ENCODE assay signal across 24 cellular contexts in genomic region chr17:15422392-15422957, GRCh38. TPM values are rescaled to one million over a fixed set of nuclear protein-coding genes. Genes with fewer than 3 reads are reported as not detected.
DNase-seq lines count a peak whose midpoint lies in the region; ATAC-seq and TF ChIP-seq lines count a peak whose summit lies in the region.
"Had no signal": no experiment of that assay in that cellular context is flagged by ENCODE, and none has a peak within 500 bp of the region (broad histone marks: within the 10 kb centered on the region; RNA-seq: fewer than 3 reads in every experiment).

No MANE protein-coding gene starts in this region.

- TF ChIP-seq CTCF in chondrocyte (IDR thresholded peaks at IDR 0.05) (no peak), progenitor cell of endocrine pancreas (IDR thresholded peaks at IDR 0.05; ENCODE audit: unreplicated experiment) (no peak)

- H3K27ac Mint-ChIP-seq in activated naive CD4-positive, alpha-beta T cell treated with anti-CD3 and anti-CD28 coated beads, Interleukin-2, amount 50 U/mL, for 24 hours = peak overlapping the region; percentile 14
- H3K27ac Mint-ChIP-seq in chondrocyte (ENCODE audit: unreplicated experiment) (peak overlapping the region; percentile 1), progenitor cell of endocrine pancreas (peak overlapping the region; percentile 60)
- no peak overlapping the region for H3K27ac Mint-ChIP-seq in activated T-helper 1 cell treated with anti-CD3 and anti-CD28 coated beads, Interleukin-12 subunit alpha, Interleukin-12 subunit beta, Interleukin-2, Interleukin-4 antibody, amounts not matched to agents 30 ng/mL and 10 ng/mL and 1 ng/mL, durations not matched to agents 14 hours and 24 hours and 36 hours
- H3K27ac Mint-ChIP-seq: CD4-positive, alpha-beta memory T cell; H9; HFFc6 had no signal

- H3K36me3 Mint-ChIP-seq in activated naive CD4-positive, alpha-beta T cell treated with anti-CD3 and anti-CD28 coated beads, Interleukin-2, amount 50 U/mL, for 24 hours = no peaks in the 10 kb centered on the region
- H3K36me3 Mint-ChIP-seq in chondrocyte (ENCODE audit: low read depth) (no peaks in the 10 kb centered on the region), progenitor cell of endocrine pancreas (ENCODE audit: insufficient read depth) (no peaks in the 10 kb centered on the region)
- no peaks in the 10 kb centered on the region for H3K36me3 Mint-ChIP-seq in activated T-helper 1 cell treated with anti-CD3 and anti-CD28 coated beads, Interleukin-12 subunit alpha, Interleukin-12 subunit beta, Interleukin-2, Interleukin-4 antibody, amounts not matched to agents 30 ng/mL and 10 ng/mL and 1 ng/mL, durations not matched to agents 14 hours and 24 hours and 36 hours (ENCODE audit: low read depth)

- intact Hi-C loops in activated T-helper 1 cell treated with anti-CD3 and anti-CD28 coated beads, Interleukin-12 subunit alpha, Interleukin-12 subunit beta, Interleukin-2, Interleukin-4 antibody, amounts not matched to agents 30 ng/mL and 10 ng/mL and 1 ng/mL, durations not matched to agents 14 hours and 24 hours and 36 hours (cut with micrococcal nuclease) = no loop called here

- H3K4me1 Mint-ChIP-seq in activated naive CD4-positive, alpha-beta T cell treated with anti-CD3 and anti-CD28 coated beads, Interleukin-2, amount 50 U/mL, for 24 hours = no peaks in the 10 kb centered on the region
- H3K4me1 Mint-ChIP-seq in chondrocyte (ENCODE audit: low read depth) = peaks cover 32% of the 10 kb centered on the region
- peaks cover 1% of the 10 kb centered on the region for H3K4me1 Mint-ChIP-seq in progenitor cell of endocrine pancreas (ENCODE audit: low read depth)
- no peaks in the 10 kb centered on the region for H3K4me1 Mint-ChIP-seq in activated T-helper 1 cell treated with anti-CD3 and anti-CD28 coated beads, Interleukin-12 subunit alpha, Interleukin-12 subunit beta, Interleukin-2, Interleukin-4 antibody, amounts not matched to agents 30 ng/mL and 10 ng/mL and 1 ng/mL, durations not matched to agents 14 hours and 24 hours and 36 hours (ENCODE audit: low read depth)
- H3K4me1 Mint-ChIP-seq: CD4-positive, alpha-beta memory T cell had no signal

- ATAC-seq in GM21360 (IDR thresholded peaks at IDR 0.05; ENCODE audit: unreplicated experiment) = no peak
- ATAC-seq: HepG2, K562 had no signal

- no peak overlapping the region for H3K4me3 Mint-ChIP-seq in activated naive CD4-positive, alpha-beta T cell treated with anti-CD3 and anti-CD28 coated beads, Interleukin-2, amount 50 U/mL, for 24 hours
- no peak overlapping the region for H3K4me3 Mint-ChIP-seq in chondrocyte (ENCODE audit: unreplicated experiment)
- no peak overlapping the region for H3K4me3 Mint-ChIP-seq in progenitor cell of endocrine pancreas (ENCODE audit: low read depth)
- H3K4me3 Mint-ChIP-seq in activated T-helper 1 cell treated with anti-CD3 and anti-CD28 coated beads, Interleukin-12 subunit alpha, Interleukin-12 subunit beta, Interleukin-2, Interleukin-4 antibody, amounts not matched to agents 30 ng/mL and 10 ng/mL and 1 ng/mL, durations not matched to agents 14 hours and 24 hours and 36 hours = no peak overlapping the region
- H3K4me3 Mint-ChIP-seq: CD4-positive, alpha-beta memory T cell; H9; HFFc6 had no signal

- H3K9me3 Mint-ChIP-seq in activated naive CD4-positive, alpha-beta T cell treated with anti-CD3 and anti-CD28 coated beads, Interleukin-2, amount 50 U/mL, for 24 hours = no peaks in the 10 kb centered on the region
- H3K9me3 Mint-ChIP-seq in chondrocyte (ENCODE audit: low read depth) = no peaks in the 10 kb centered on the region
- no peaks in the 10 kb centered on the region for H3K9me3 Mint-ChIP-seq in progenitor cell of endocrine pancreas (ENCODE audit: low read depth)
- no peaks in the 10 kb centered on the region for H3K9me3 Mint-ChIP-seq in activated T-helper 1 cell treated with anti-CD3 and anti-CD28 coated beads, Interleukin-12 subunit alpha, Interleukin-12 subunit beta, Interleukin-2, Interleukin-4 antibody, amounts not matched to agents 30 ng/mL and 10 ng/mL and 1 ng/mL, durations not matched to agents 14 hours and 24 hours and 36 hours
- H3K9me3 Mint-ChIP-seq: H9, HFFc6 had no signal

- no peak for DNase-seq in activated naive CD4-positive, alpha-beta T cell treated with anti-CD3 and anti-CD28 coated beads, Interleukin-2, amount 50 U/mL, for 16 hours
- DNase-seq in chondrocyte (ENCODE audit: low spot score) (no peak), left kidney (ENCODE audit: low read depth, low spot score) (peak; percentile 25), progenitor cell of endocrine pancreas (ENCODE audit: low spot score, unreplicated experiment) (no peak)
- DNase-seq in activated T-helper 1 cell treated with anti-CD3 and anti-CD28 coated beads, Interleukin-12 subunit alpha, Interleukin-12 subunit beta, Interleukin-2, Interleukin-4 antibody, amounts not matched to agents 30 ng/mL and 10 ng/mL and 1 ng/mL, durations not matched to agents 14 hours and 24 hours and 36 hours (ENCODE audit: low spot score) = no peak
- DNase-seq in stimulated activated CD4-positive, alpha-beta T cell treated with anti-CD3 and anti-CD28 coated beads, Interleukin-4, amount 100 ng/mL, for 1 hour = no peak
- DNase-seq: 8988T; CD4-positive, alpha-beta memory T cell; DND-41; GDM1; GM23248; H9; HFFc6; NCI-H1105; NCI-H2029 treated with DMSO at 0.1 percent for 48 hours; NCI-H524 treated with DMSO at 0.1 percent for 48 hours; NCI-H82; Peyer's patch; SJCRH30 had no signal

- no peaks in the 10 kb centered on the region for H3K27me3 Mint-ChIP-seq in activated naive CD4-positive, alpha-beta T cell treated with anti-CD3 and anti-CD28 coated beads, Interleukin-2, amount 50 U/mL, for 24 hours
- H3K27me3 Mint-ChIP-seq in chondrocyte (ENCODE audit: low read depth) (no peaks in the 10 kb centered on the region), progenitor cell of endocrine pancreas (peaks cover 9% of the 10 kb centered on the region)
- H3K27me3 Mint-ChIP-seq in activated T-helper 1 cell treated with anti-CD3 and anti-CD28 coated beads, Interleukin-12 subunit alpha, Interleukin-12 subunit beta, Interleukin-2, Interleukin-4 antibody, amounts not matched to agents 30 ng/mL and 10 ng/mL and 1 ng/mL, durations not matched to agents 14 hours and 24 hours and 36 hours (ENCODE audit: insufficient read depth) = no peaks in the 10 kb centered on the region
- H3K27me3 Mint-ChIP-seq: CD4-positive, alpha-beta memory T cell had no signal

RNA-seq across cellular contexts. Expression of gene CDRT4, which starts 44.9 kb away (rescaled TPM):
- total RNA-seq in chondrocyte (6.2 to 9.1 TPM (median 7.1 TPM) in 3 replicates), progenitor cell of endocrine pancreas (17.6 and 27.0 TPM in 2 replicates)
- total RNA-seq in activated T-helper 1 cell treated with anti-CD3 and anti-CD28 coated beads, Interleukin-12 subunit alpha, Interleukin-12 subunit beta, Interleukin-2, Interleukin-4 antibody, amounts not matched to agents 30 ng/mL and 10 ng/mL and 1 ng/mL, durations not matched to agents 14 hours and 24 hours and 36 hours = 2.1 and 2.4 TPM in 2 replicates
- total RNA-seq: LHCN-M2 had no signal
